In the genomic region with DNA sequence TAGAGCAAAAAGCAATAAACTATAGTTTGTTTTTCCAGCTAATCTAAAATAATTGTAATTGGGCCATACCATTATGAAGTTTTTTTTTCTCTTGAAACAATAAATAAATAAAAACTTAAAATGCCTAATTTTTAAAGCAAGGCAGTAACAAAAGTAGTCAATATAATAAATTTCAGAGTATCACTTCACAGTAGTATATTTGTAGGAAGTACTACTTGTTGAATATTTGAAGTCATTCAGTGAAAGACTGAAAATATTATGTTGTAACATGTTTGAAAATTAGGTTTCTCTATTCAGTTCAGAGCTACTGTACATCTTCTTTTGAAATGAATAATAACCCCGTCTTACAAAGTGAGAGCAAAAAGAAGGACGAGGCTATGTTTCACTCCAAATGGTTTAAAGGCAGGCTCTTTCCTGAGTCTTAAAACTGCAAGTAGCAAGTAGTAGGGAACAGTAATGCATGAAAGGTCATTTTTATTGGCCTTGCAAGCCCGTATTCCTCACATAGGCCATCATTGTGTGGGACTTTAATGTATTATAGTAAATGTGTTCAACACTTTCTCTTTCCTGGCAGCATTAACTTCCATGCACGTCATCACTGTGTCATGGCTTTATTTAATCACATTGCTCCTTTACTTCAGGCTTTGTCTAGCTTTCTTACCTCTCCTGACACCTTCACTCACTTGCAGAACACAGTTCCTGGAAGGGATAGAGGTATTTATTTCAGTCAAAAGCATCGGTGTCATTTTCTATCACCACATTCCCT, we compare ENCODE assay signal across 1 cellular context.
TF ChIP-seq lines count a peak whose summit lies in the region.

No MANE protein-coding gene starts in this region.

TF ChIP-seq in HEK293, 187 proteins besides CTCF, POLR2A, EP300 and RAD21 (continued from another document):
- 0 out of 2 replicates have a peak, but pooled peaks have one; percentile 13 for TF ChIP-seq PRDM10 (tag by site-specific recombination; IDR thresholded peaks at IDR 0.05)
- TF ChIP-seq ZNF112 (tag by site-specific recombination; IDR thresholded peaks at IDR 0.05): no peak
- TF ChIP-seq ZNF239 (tag by site-specific recombination; IDR thresholded peaks at IDR 0.05): no peak
- TF ChIP-seq ZNF629 (tag by site-specific recombination; IDR thresholded peaks at IDR 0.05): no peak
- TF ChIP-seq SCRT1 (tag by site-specific recombination; IDR thresholded peaks at IDR 0.05; ENCODE audit: borderline replicate concordance): peak; percentile 78; the same call in 1 of the 2 replicates
- no peak for TF ChIP-seq ZBTB11 (tag by site-specific recombination; conservative IDR thresholded peaks at IDR 0.05; ENCODE audit: low read depth)
- peak; percentile 83 for TF ChIP-seq SCRT2 (tag by site-specific recombination; IDR thresholded peaks at IDR 0.05)
- no peak for TF ChIP-seq ZNF558 (tag by site-specific recombination; IDR thresholded peaks at IDR 0.05)
- TF ChIP-seq, protein P1, sequence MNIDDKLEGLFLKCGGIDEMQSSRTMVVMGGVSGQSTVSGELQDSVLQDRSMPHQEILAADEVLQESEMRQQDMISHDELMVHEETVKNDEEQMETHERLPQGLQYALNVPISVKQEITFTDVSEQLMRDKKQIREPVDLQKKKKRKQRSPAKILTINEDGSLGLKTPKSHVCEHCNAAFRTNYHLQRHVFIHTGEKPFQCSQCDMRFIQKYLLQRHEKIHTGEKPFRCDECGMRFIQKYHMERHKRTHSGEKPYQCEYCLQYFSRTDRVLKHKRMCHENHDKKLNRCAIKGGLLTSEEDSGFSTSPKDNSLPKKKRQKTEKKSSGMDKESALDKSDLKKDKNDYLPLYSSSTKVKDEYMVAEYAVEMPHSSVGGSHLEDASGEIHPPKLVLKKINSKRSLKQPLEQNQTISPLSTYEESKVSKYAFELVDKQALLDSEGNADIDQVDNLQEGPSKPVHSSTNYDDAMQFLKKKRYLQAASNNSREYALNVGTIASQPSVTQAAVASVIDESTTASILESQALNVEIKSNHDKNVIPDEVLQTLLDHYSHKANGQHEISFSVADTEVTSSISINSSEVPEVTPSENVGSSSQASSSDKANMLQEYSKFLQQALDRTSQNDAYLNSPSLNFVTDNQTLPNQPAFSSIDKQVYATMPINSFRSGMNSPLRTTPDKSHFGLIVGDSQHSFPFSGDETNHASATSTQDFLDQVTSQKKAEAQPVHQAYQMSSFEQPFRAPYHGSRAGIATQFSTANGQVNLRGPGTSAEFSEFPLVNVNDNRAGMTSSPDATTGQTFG (tag by site-specific recombination; IDR thresholded peaks at IDR 0.05; ENCODE audit: borderline replicate concordance): no peak
- TF ChIP-seq ZNF624 (tag by site-specific recombination; IDR thresholded peaks at IDR 0.05): no peak
- no peak for TF ChIP-seq GLI2 (tag by site-specific recombination; IDR thresholded peaks at IDR 0.05; ENCODE audit: borderline replicate concordance, low read depth)
- no peak for TF ChIP-seq ZNF670 (tag by site-specific recombination; IDR thresholded peaks at IDR 0.05; ENCODE audit: low read depth)
- TF ChIP-seq PRDM6 (tag by site-specific recombination; IDR thresholded peaks at IDR 0.05): 0 out of 2 replicates have a peak, but pooled peaks have one; percentile 66
- TF ChIP-seq, protein P2, sequence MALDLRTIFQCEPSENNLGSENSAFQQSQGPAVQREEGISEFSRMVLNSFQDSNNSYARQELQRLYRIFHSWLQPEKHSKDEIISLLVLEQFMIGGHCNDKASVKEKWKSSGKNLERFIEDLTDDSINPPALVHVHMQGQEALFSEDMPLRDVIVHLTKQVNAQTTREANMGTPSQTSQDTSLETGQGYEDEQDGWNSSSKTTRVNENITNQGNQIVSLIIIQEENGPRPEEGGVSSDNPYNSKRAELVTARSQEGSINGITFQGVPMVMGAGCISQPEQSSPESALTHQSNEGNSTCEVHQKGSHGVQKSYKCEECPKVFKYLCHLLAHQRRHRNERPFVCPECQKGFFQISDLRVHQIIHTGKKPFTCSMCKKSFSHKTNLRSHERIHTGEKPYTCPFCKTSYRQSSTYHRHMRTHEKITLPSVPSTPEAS (tag by site-specific recombination; IDR thresholded peaks at IDR 0.05): no peak
- no peak for TF ChIP-seq ZNF398 (tag by site-specific recombination; IDR thresholded peaks at IDR 0.05)
- TF ChIP-seq EGR2 (tag by site-specific recombination; IDR thresholded peaks at IDR 0.05; ENCODE audit: low read depth): no peak
- no peak for TF ChIP-seq WT1 (tag by site-specific recombination; IDR thresholded peaks at IDR 0.05)
- TF ChIP-seq GLIS2 (tag by site-specific recombination; IDR thresholded peaks at IDR 0.05): no peak
- TF ChIP-seq, protein P3, sequence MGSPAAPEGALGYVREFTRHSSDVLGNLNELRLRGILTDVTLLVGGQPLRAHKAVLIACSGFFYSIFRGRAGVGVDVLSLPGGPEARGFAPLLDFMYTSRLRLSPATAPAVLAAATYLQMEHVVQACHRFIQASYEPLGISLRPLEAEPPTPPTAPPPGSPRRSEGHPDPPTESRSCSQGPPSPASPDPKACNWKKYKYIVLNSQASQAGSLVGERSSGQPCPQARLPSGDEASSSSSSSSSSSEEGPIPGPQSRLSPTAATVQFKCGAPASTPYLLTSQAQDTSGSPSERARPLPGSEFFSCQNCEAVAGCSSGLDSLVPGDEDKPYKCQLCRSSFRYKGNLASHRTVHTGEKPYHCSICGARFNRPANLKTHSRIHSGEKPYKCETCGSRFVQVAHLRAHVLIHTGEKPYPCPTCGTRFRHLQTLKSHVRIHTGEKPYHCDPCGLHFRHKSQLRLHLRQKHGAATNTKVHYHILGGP (tag by site-specific recombination; IDR thresholded peaks at IDR 0.05): no peak
- TF ChIP-seq REPIN1 (tag by site-specific recombination; IDR thresholded peaks at IDR 0.05; ENCODE audit: low read depth): no peak
- no peak for TF ChIP-seq KLF8 (tag by site-specific recombination; IDR thresholded peaks at IDR 0.05)
- no peak for TF ChIP-seq ZNF426 (tag by site-specific recombination; IDR thresholded peaks at IDR 0.05)
- TF ChIP-seq ZNF157 (tag by site-specific recombination; IDR thresholded peaks at IDR 0.05): no peak
- no peak for TF ChIP-seq ZNF214 (tag by site-specific recombination; IDR thresholded peaks at IDR 0.05; ENCODE audit: borderline replicate concordance)
- no peak for TF ChIP-seq ZNF26 (tag by site-specific recombination; IDR thresholded peaks at IDR 0.05)
- TF ChIP-seq, protein P4, sequence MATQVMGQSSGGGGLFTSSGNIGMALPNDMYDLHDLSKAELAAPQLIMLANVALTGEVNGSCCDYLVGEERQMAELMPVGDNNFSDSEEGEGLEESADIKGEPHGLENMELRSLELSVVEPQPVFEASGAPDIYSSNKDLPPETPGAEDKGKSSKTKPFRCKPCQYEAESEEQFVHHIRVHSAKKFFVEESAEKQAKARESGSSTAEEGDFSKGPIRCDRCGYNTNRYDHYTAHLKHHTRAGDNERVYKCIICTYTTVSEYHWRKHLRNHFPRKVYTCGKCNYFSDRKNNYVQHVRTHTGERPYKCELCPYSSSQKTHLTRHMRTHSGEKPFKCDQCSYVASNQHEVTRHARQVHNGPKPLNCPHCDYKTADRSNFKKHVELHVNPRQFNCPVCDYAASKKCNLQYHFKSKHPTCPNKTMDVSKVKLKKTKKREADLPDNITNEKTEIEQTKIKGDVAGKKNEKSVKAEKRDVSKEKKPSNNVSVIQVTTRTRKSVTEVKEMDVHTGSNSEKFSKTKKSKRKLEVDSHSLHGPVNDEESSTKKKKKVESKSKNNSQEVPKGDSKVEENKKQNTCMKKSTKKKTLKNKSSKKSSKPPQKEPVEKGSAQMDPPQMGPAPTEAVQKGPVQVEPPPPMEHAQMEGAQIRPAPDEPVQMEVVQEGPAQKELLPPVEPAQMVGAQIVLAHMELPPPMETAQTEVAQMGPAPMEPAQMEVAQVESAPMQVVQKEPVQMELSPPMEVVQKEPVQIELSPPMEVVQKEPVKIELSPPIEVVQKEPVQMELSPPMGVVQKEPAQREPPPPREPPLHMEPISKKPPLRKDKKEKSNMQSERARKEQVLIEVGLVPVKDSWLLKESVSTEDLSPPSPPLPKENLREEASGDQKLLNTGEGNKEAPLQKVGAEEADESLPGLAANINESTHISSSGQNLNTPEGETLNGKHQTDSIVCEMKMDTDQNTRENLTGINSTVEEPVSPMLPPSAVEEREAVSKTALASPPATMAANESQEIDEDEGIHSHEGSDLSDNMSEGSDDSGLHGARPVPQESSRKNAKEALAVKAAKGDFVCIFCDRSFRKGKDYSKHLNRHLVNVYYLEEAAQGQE (tag by site-specific recombination; IDR thresholded peaks at IDR 0.05): no peak
